1 cellular context compared by ENCODE assay signal in the genomic region with DNA sequence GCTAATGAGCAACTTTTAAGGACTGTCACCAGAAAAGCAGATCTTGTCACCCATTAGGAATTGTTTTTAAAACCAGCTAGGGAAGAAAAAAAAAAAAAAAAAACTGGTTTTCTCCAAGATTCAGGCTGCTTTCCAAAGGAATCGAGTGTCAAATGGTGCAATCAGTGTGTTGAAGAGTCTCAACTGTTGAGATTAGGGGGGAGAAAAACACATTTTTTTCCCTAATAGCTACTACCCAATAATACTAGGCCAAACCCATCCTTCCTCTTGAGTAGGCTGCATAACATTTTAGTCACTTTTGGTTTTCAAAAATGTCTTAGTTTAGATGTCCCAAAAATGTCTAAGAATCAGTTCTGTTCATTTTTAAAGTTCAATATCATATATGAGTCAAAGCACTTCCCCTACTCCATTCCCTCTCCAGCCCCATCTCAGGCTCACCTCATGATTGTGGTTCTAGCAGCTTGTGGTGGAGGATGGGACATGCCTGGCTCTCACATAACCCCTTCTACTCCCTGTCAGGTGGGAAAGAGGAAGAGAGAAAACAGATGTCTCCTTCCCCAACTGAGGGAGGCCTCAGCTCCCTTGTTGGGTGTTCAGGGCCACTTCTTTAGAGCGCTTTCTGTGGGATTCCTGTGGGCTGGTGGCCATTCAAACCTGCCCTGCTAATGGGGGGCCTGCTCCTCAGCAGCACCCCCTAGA.
TF ChIP-seq lines count a peak whose summit lies in the region.

No MANE protein-coding gene starts in this region.

TF ChIP-seq in HCT116, 20 proteins besides CTCF, POLR2A, EP300 and RAD21 (continued from another document):
- TF ChIP-seq ZNF274 (IDR thresholded peaks at IDR 0.05; ENCODE audit: low read depth, low read length) (no peak), POLR2AphosphoS5 (IDR thresholded peaks at IDR 0.05; ENCODE audit: low read depth, low read length) (no peak)
